22 cellular contexts compared by ENCODE assay signal in genomic region chr4:118787844-118788380, GRCh38. TPM values are rescaled to one million over a fixed set of nuclear protein-coding genes. Genes with fewer than 3 reads are reported as not detected.
A peak's percentile ranks its signal among the peaks of the same experiment; 100 is the strongest.
DNase-seq lines count a peak whose midpoint lies in the region; ATAC-seq, FAIRE-seq and TF ChIP-seq lines count a peak whose summit lies in the region.
"Had no signal": no experiment of that assay in that cellular context is flagged by ENCODE, and none has a peak within 500 bp of the region (broad histone marks: within the 10 kb centered on the region; RNA-seq: fewer than 3 reads in every experiment).

No MANE protein-coding gene starts in this region.

- intact Hi-C loops in left ventricle myocardium inferior (cut with micrococcal nuclease), result no loop called here
- intact Hi-C loops in K562 (cut with micrococcal nuclease), result no loop called here
- intact Hi-C loops in tibial artery (cut with DNase I; ENCODE audit: low total_unique reads), result no loop called here

- 88% methylated on average over 1 of the region's 1 CpG for WGBS in K562 (ENCODE audit: insufficient coverage, low coverage, missing lambda C conversion rate)

- H3K36me3 ChIP-seq in left ventricle myocardium inferior (peaks cover 5% of the 10 kb centered on the region), right atrium auricular region (peaks cover 12% of the 10 kb centered on the region), K562 (ENCODE audit: control insufficient read depth, insufficient read depth, low read length) (no peaks in the 10 kb centered on the region), tibial artery (peaks cover 0 to 12% (median 2%) of the 10 kb centered on the region in 3 donors)

- no peak for ATAC-seq in K562
- no peak for ATAC-seq in GM18520 (IDR thresholded peaks at IDR 0.05; ENCODE audit: unreplicated experiment)

- H3K9me1 ChIP-seq in K562 (ENCODE audit: control insufficient read depth, insufficient read depth, low read length), result no peaks in the 10 kb centered on the region

- no peaks in the 10 kb centered on the region for H4K20me1 ChIP-seq in K562 (replicated peaks; ENCODE audit: control insufficient read depth, insufficient read depth, low read length)
- H4K20me1 ChIP-seq: BLaER1 had no signal

- H3K27ac ChIP-seq in left ventricle myocardium inferior (replicated peaks) (peak overlapping the region; percentile 51), right atrium auricular region (peak overlapping the region in 1 of 2 donors; percentile 68), K562 (ENCODE audit: extremely low read depth, low read depth, low read length) (no peak overlapping the region), tibial artery (peak overlapping the region; percentile 49 to 60)
- H3K27ac ChIP-seq: BLaER1 had no signal

- no peak for DNase-seq in left ventricle myocardium inferior
- DNase-seq in right atrium auricular region (ENCODE audit: low spot score), result no peak
- no peak for DNase-seq in K562 (ENCODE audit: extremely low read depth in 1 of 4, low spot score in 3 of 4)
- DNase-seq in fibroblast of mammary gland (ENCODE audit: low read depth), result peak; percentile 43
- DNase-seq in tibial artery, result no peak
- no peak for DNase-seq in NCI-H345 treated with DMSO at 0.1 percent for 48 hours (lab: John Stamatoyannopoulos, UW; ENCODE audit: unreplicated experiment)
- no peak for DNase-seq in NCI-H82 (lab: John Stamatoyannopoulos, UW)
- DNase-seq: 8988T; CD4-positive, CD25-positive, alpha-beta regulatory T cell; HCEC 1CT; KG1; MG63; NCI-H1105 treated with DMSO at 0.1 percent for 48 hours; NCI-H146; NCI-H1930; NCI-H446 treated with DMSO at 0.1 percent for 48 hours; NCI-H526; Right ventricle myocardium superior; RPMI8226 had no signal

- CTCF ChIA-PET in K562 (lab: Yijun Ruan, JAX; ENCODE audit: low intra/inter-chr PET ratio), result no interaction called here

- TF ChIP-seq POLR2A in K562 (conservative IDR thresholded peaks at IDR 0.05), result no peak

- H3K4me2 ChIP-seq in K562 (ENCODE audit: insufficient read depth, low read length), result no peak overlapping the region
- H3K4me2 ChIP-seq: BLaER1 had no signal

- H3K4me1 ChIP-seq in left ventricle myocardium inferior (peaks cover 57% of the 10 kb centered on the region), right atrium auricular region (peaks cover 0 to 19% of the 10 kb centered on the region in 2 donors), K562 (replicated peaks in 1 of 2; ENCODE audit: control insufficient read depth in 2 of 2, insufficient read depth in 2 of 2, low read length in 2 of 2) (no peaks in the 10 kb centered on the region), tibial artery (peaks cover 0 to 57% (median 9%) of the 10 kb centered on the region in 4 donors)
- H3K4me1 ChIP-seq: BLaER1 had no signal

- no peak overlapping the region for H2AFZ ChIP-seq in K562 (ENCODE audit: low read depth, low read length)

- H3K9ac ChIP-seq in K562 (ENCODE audit: insufficient read depth in 1 of 2, low read depth in 2 of 2, low read length in 2 of 2), result no peak overlapping the region
- H3K9ac ChIP-seq: BLaER1 had no signal

- no peak for TF ChIP-seq RAD21 in K562 (CRISPR knock-in tag; conservative IDR thresholded peaks at IDR 0.05 in 1 of 2, IDR thresholded peaks at IDR 0.05 in 1 of 2)

- no peaks in the 10 kb centered on the region for H3K9me3 ChIP-seq in left ventricle myocardium inferior (replicated peaks)
- no peaks in the 10 kb centered on the region for H3K9me3 ChIP-seq in right atrium auricular region
- no peaks in the 10 kb centered on the region for H3K9me3 ChIP-seq in K562 (replicated peaks; ENCODE audit: control insufficient read depth, insufficient read depth, low read depth, low read length)
- no peaks in the 10 kb centered on the region for H3K9me3 ChIP-seq in tibial artery
- H3K9me3 ChIP-seq: MG63 had no signal

- FAIRE-seq in K562 (lab: Jason Lieb, UNC), result no peak
- FAIRE-seq: H1 had no signal

- no TSS peak for BruUV-seq in K562 (replicated peaks; lab: Mats Ljungman, UMichigan)

- H3K4me3 ChIP-seq in left ventricle myocardium inferior, result no peak overlapping the region
- H3K4me3 ChIP-seq in right atrium auricular region, result no peak overlapping the region
- no peak overlapping the region for H3K4me3 ChIP-seq in K562
- H3K4me3 ChIP-seq in fibroblast of mammary gland (ENCODE audit: control insufficient read depth, low read depth, low read length), result no peak overlapping the region
- H3K4me3 ChIP-seq in tibial artery, result no peak overlapping the region
- H3K4me3 ChIP-seq: BLaER1, MG63 had no signal

- H3K27me3 ChIP-seq in left ventricle myocardium inferior (ENCODE audit: low read depth) (no peaks in the 10 kb centered on the region), right atrium auricular region (no peaks in the 10 kb centered on the region), K562 (ENCODE audit: control insufficient read depth in 2 of 2, insufficient read depth in 2 of 2, low read length in 2 of 2) (no peaks in the 10 kb centered on the region), tibial artery (no peaks in the 10 kb centered on the region)
- H3K27me3 ChIP-seq: BLaER1, MG63 had no signal

- in situ Hi-C loops in K562 (cut with MboI), result no loop called here

- no peak for TF ChIP-seq CTCF in left ventricle myocardium inferior (IDR thresholded peaks at IDR 0.05; ENCODE audit: borderline replicate concordance)
- TF ChIP-seq CTCF in right atrium auricular region (IDR thresholded peaks at IDR 0.05), result no peak
- TF ChIP-seq CTCF in K562 (IDR thresholded peaks at IDR 0.05 in 2 of 3, conservative IDR thresholded peaks at IDR 0.05 in 1 of 3; ENCODE audit: insufficient read depth in 2 of 3, low read depth in 1 of 3, low read length in 3 of 3), result no peak
- no peak for TF ChIP-seq CTCF in fibroblast of mammary gland (conservative IDR thresholded peaks at IDR 0.05; ENCODE audit: control insufficient read depth, insufficient read depth, low read depth, low read length)
- no peak for TF ChIP-seq CTCF in tibial artery (IDR thresholded peaks at IDR 0.05)

- TF ChIP-seq EP300 in K562 (IDR thresholded peaks at IDR 0.05; ENCODE audit: low read length), result no peak

- POLR2A ChIA-PET in K562 (lab: Yijun Ruan, JAX), result no interaction called here

- H3K79me2 ChIP-seq in K562 (ENCODE audit: control insufficient read depth, insufficient read depth, low read length), result no peaks in the 10 kb centered on the region

TF ChIP-seq in K562, 482 proteins besides CTCF, POLR2A, EP300 and RAD21 (continues in another document):
- TF ChIP-seq ZNF121 (CRISPR knock-in tag; conservative IDR thresholded peaks at IDR 0.05) (peak; percentile 18; the same call in 1 of the 2 replicates), KAT2B (IDR thresholded peaks at IDR 0.05; ENCODE audit: low read depth, low read length) (no peak), CEBPB (tag; IDR thresholded peaks at IDR 0.05) (peak; percentile 62), CEBPG (CRISPR knock-in tag; IDR thresholded peaks at IDR 0.05) (no peak), CEBPG (tag; conservative IDR thresholded peaks at IDR 0.05 in 1 of 2, IDR thresholded peaks at IDR 0.05 in 1 of 2) (peak in 1 of 2 experiments; percentile 30; a peak in 1 of 4 replicates), STAT5B (CRISPR knock-in tag; IDR thresholded peaks at IDR 0.05) (no peak)
- TF ChIP-seq, protein P1, sequence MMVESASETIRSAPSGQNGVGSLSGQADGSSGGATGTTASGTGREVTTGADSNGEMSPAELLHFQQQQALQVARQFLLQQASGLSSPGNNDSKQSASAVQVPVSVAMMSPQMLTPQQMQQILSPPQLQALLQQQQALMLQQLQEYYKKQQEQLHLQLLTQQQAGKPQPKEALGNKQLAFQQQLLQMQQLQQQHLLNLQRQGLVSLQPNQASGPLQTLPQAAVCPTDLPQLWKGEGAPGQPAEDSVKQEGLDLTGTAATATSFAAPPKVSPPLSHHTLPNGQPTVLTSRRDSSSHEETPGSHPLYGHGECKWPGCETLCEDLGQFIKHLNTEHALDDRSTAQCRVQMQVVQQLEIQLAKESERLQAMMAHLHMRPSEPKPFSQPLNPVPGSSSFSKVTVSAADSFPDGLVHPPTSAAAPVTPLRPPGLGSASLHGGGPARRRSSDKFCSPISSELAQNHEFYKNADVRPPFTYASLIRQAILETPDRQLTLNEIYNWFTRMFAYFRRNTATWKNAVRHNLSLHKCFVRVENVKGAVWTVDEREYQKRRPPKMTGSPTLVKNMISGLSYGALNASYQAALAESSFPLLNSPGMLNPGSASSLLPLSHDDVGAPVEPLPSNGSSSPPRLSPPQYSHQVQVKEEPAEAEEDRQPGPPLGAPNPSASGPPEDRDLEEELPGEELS (CRISPR knock-in tag; IDR thresholded peaks at IDR 0.05; ENCODE audit: borderline replicate concordance), result no peak

RNA-seq across cellular contexts. Expression of gene SEC24D, which starts 48.0 kb away (rescaled TPM):
- total RNA-seq in left ventricle myocardium inferior, result 10.5 TPM
- total RNA-seq in right atrium auricular region, result 10 to 100 TPM; 25.8 to 33.4 TPM
- total RNA-seq in K562 (2011; cell fraction: chromatin; rRNA removed; ENCODE audit: low replicate concordance), result 81.0 and 127 TPM in 2 replicates
- total RNA-seq in K562 (2011; cell fraction: nucleolus; rRNA removed), result 24.8 and 40.4 TPM in 2 replicates
- total RNA-seq in K562 (2011; cell fraction: nucleoplasm; rRNA removed), result 67.7 and 90.5 TPM in 2 replicates
- total RNA-seq in K562 (2014; rRNA removed), result 8.1 and 10.4 TPM in 2 replicates
- 15.0 and 16.5 TPM in 2 replicates for total RNA-seq in K562 (2014; rRNA removed; fragmentation: Illumina TruSeq; extraction: Trizol)
- total RNA-seq in K562 (2015; rRNA removed; fragmentation: Illumina TruSeq; extraction: Trizol), result 11.3 and 12.1 TPM in 2 replicates
- total RNA-seq in K562 (2021), result 20.0 and 20.1 TPM in 2 replicates
- 22.5 and 37.3 TPM in 2 replicates for polyA plus RNA-seq in K562 (2011; rRNA removed)
- polyA plus RNA-seq in K562 (2011; cell fraction: cytosol; rRNA removed), result 12.3 and 36.0 TPM in 2 replicates
- 44.1 and 66.0 TPM in 2 replicates for polyA plus RNA-seq in K562 (2011; cell fraction: nucleus; rRNA removed)
- polyA plus RNA-seq in K562 (2012), result 13.2 and 34.7 TPM in 2 replicates
- 16.8 and 19.6 TPM in 2 replicates for polyA plus RNA-seq in K562 (2014; fragmentation: Illumina TruSeq; extraction: Trizol)
- 1 to 10 TPM; 7.1 to 8.1 TPM for polyA plus RNA-seq in K562 (2014; fragmentation: Nextera tagmentation; extraction: Ambion mirVana)
- 9.0 and 10.5 TPM in 2 replicates for polyA plus RNA-seq in K562 (2014; rRNA removed)
- polyA minus RNA-seq in K562 (2011; rRNA and poly(A)+ RNA removed), result 34.8 and 79.8 TPM in 2 replicates
- polyA minus RNA-seq in K562 (2011; cell fraction: cytosol; rRNA and poly(A)+ RNA removed), result 17.4 and 37.8 TPM in 2 replicates
- polyA minus RNA-seq in K562 (2011; cell fraction: nucleus; rRNA and poly(A)+ RNA removed), result 39.9 and 102 TPM in 2 replicates
